Comparison of ENCODE assay signal across 14 cellular contexts in genomic region chr11:93541154-93541553, GRCh38. TPM values are rescaled to one million over a fixed set of nuclear protein-coding genes. Genes with fewer than 3 reads are reported as not detected.
DNase-seq lines count a peak whose midpoint lies in the region; ATAC-seq and TF ChIP-seq lines count a peak whose summit lies in the region.
"Had no signal": no experiment of that assay in that cellular context is flagged by ENCODE, and none has a peak within 500 bp of the region (broad histone marks: within the 10 kb centered on the region; RNA-seq: fewer than 3 reads in every experiment).

No MANE protein-coding gene starts in this region.

- no peaks in the 10 kb centered on the region for H3K9me3 ChIP-seq in heart right ventricle
- H3K9me3 ChIP-seq in Loucy (ENCODE audit: insufficient read depth, low read depth, low read length): no peaks in the 10 kb centered on the region
- H3K9me3 ChIP-seq in testis: no peaks in the 10 kb centered on the region
- H3K9me3 ChIP-seq: mucosa of descending colon, pancreas had no signal

- H3K27ac ChIP-seq in heart right ventricle (peak overlapping the region in 6 of 10 donors; percentile 89 to 94 (median 92)), testis (peak overlapping the region; percentile 85 to 94)

- no peak for TF ChIP-seq POLR2A in testis (IDR thresholded peaks at IDR 0.05)

- no peaks in the 10 kb centered on the region for H3K9me2 ChIP-seq in Loucy (replicated peaks; ENCODE audit: low read depth, low read length)

- DNase-seq in heart right ventricle: no peak
- DNase-seq in Right ventricle myocardium superior: no peak
- DNase-seq in testis: no peak
- DNase-seq in NCI-H446 treated with DMSO at 0.1 percent for 48 hours (lab: John Stamatoyannopoulos, UW): no peak
- no peak for DNase-seq in central memory CD4-positive, alpha-beta T cell
- DNase-seq: KG1; mucosa of descending colon; NCI-H774; stimulated activated CD4-positive, alpha-beta T cell treated with anti-CD3 and anti-CD28 coated beads, Interleukin-4, amount 100 ng/mL, for 1 hour; substantia nigra had no signal

- peaks cover 7% of the 10 kb centered on the region for H3K36me3 Mint-ChIP-seq in dendritic cell treated with granulocyte-macrophage colony-stimulating factor and Interleukin-4, amounts not matched to agents 40 ng/mL and 50 ng/mL, for 4 days (ENCODE audit: low read depth)

- no peak for ATAC-seq in heart right ventricle
- no peak for ATAC-seq in Right ventricle myocardium superior (ENCODE audit: poor library complexity)
- ATAC-seq in HG03378 (IDR thresholded peaks at IDR 0.05; ENCODE audit: unreplicated experiment): no peak

- no peaks in the 10 kb centered on the region for H3K36me3 ChIP-seq in heart right ventricle
- no peaks in the 10 kb centered on the region for H3K36me3 ChIP-seq in Loucy (ENCODE audit: insufficient read depth, low read length)
- H3K36me3 ChIP-seq in testis (ENCODE audit: low read depth, missing control alignments): no peaks in the 10 kb centered on the region
- H3K36me3 ChIP-seq: pancreas had no signal

- intact Hi-C loops in heart right ventricle (cut with DNase I): loop anchor here (5.0 to 10.0 kb wide), 8 partner anchors 54 to 309 kb away; no protein-coding TSS in a partner anchor
- intact Hi-C loops in Right ventricle myocardium superior (cut with DNase I): loop anchor here (10.0 kb wide), 1 partner anchor 114 kb away; no protein-coding TSS in a partner anchor
- intact Hi-C loops in dendritic cell treated with granulocyte-macrophage colony-stimulating factor and Interleukin-4, amounts not matched to agents 40 ng/mL and 50 ng/mL, for 4 days (cut with micrococcal nuclease): loop anchor here (5.0 to 10.0 kb wide), 4 partner anchors 59 to 156 kb away; no protein-coding TSS in a partner anchor
- intact Hi-C loops in testis (cut with DNase I; ENCODE audit: low total_unique reads): loop anchor here (5.0 kb wide), 1 partner anchor 304 kb away; no protein-coding TSS in a partner anchor

- H3K27me3 ChIP-seq in heart right ventricle (no peaks in the 10 kb centered on the region), Loucy (ENCODE audit: insufficient read depth, low read length, poor library complexity, severe bottlenecking) (no peaks in the 10 kb centered on the region), testis (no peaks in the 10 kb centered on the region)
- H3K27me3 ChIP-seq: pancreas had no signal

- H3K79me2 ChIP-seq in Loucy (ENCODE audit: insufficient read depth, low read length): peaks cover 54% of the 10 kb centered on the region

- H3K9me3 Mint-ChIP-seq in dendritic cell treated with granulocyte-macrophage colony-stimulating factor and Interleukin-4, amounts not matched to agents 40 ng/mL and 50 ng/mL, for 4 days: no peaks in the 10 kb centered on the region

- H3K4me1 ChIP-seq in heart right ventricle (peaks cover 5 to 72% (median 57%) of the 10 kb centered on the region in 9 donors), Loucy (ENCODE audit: insufficient read depth, low read length, poor library complexity, severe bottlenecking) (peaks cover 37% of the 10 kb centered on the region), testis (peaks cover 20% of the 10 kb centered on the region)

- no peaks in the 10 kb centered on the region for H3F3A ChIP-seq in Loucy (ENCODE audit: low read depth)

- H3K4me1 Mint-ChIP-seq in dendritic cell treated with granulocyte-macrophage colony-stimulating factor and Interleukin-4, amounts not matched to agents 40 ng/mL and 50 ng/mL, for 4 days (ENCODE audit: low read depth): peaks cover 67% of the 10 kb centered on the region

- WGBS in heart right ventricle, 2 donors: 100% methylated on average over 1 of the region's 1 CpG
- 100% methylated on average over 1 of the region's 1 CpG for WGBS in testis, 2 donors

- H2AFZ ChIP-seq in Loucy (ENCODE audit: low read length): no peak overlapping the region

- no peak for TF ChIP-seq CTCF in heart right ventricle (IDR thresholded peaks at IDR 0.05)
- no peak for TF ChIP-seq CTCF in Loucy (conservative IDR thresholded peaks at IDR 0.05; ENCODE audit: low read length)
- no peak for TF ChIP-seq CTCF in testis (IDR thresholded peaks at IDR 0.05)

- H3K4me2 ChIP-seq in Loucy (ENCODE audit: low read depth, low read length, poor library complexity, severe bottlenecking): peak overlapping the region; percentile 89

- no peak overlapping the region for H3K4me3 Mint-ChIP-seq in dendritic cell treated with granulocyte-macrophage colony-stimulating factor and Interleukin-4, amounts not matched to agents 40 ng/mL and 50 ng/mL, for 4 days

- H3K27me3 Mint-ChIP-seq in dendritic cell treated with granulocyte-macrophage colony-stimulating factor and Interleukin-4, amounts not matched to agents 40 ng/mL and 50 ng/mL, for 4 days: no peaks in the 10 kb centered on the region

- peak overlapping the region; percentile 90 for H3K27ac Mint-ChIP-seq in dendritic cell treated with granulocyte-macrophage colony-stimulating factor and Interleukin-4, amounts not matched to agents 40 ng/mL and 50 ng/mL, for 4 days

- H3K4me3 ChIP-seq in heart right ventricle (no peak overlapping the region), Loucy (ENCODE audit: low read length, poor library complexity, severe bottlenecking) (peak overlapping the region; percentile 87), testis (no peak overlapping the region)
- H3K4me3 ChIP-seq: mucosa of descending colon had no signal

- no peak overlapping the region for H3K9ac ChIP-seq in Loucy (ENCODE audit: low read depth, low read length, poor library complexity, severe bottlenecking)

- no peaks in the 10 kb centered on the region for H4K20me1 ChIP-seq in Loucy (ENCODE audit: insufficient read depth, low read length, poor library complexity, severe bottlenecking)

RNA-seq across cellular contexts. Expression of gene SMCO4, which starts 2.0 kb away (rescaled TPM):
- total RNA-seq in heart right ventricle: 10 to 100 TPM; 30.1 to 59.0 (median 44.8) TPM
- 10 to 100 TPM; 23.1 to 85.5 TPM for polyA plus RNA-seq in heart right ventricle
- 43.4 TPM for total RNA-seq in Right ventricle myocardium superior
- 10 to 100 TPM; 33.6 to 34.2 TPM for total RNA-seq in testis
- 59.9 TPM for polyA plus RNA-seq in testis (ENCODE audit: insufficient read depth, low read depth, low replicate concordance)
